ENCODE assay signal across 2 cellular contexts in genomic region chr2:183049420-183049819, GRCh38.
TF ChIP-seq lines count a peak whose summit lies in the region.

No MANE protein-coding gene starts in this region.

TF ChIP-seq in H1, 55 proteins besides CTCF, POLR2A, EP300 and RAD21:
- TF ChIP-seq TAF1 (IDR thresholded peaks at IDR 0.05; ENCODE audit: low read depth, low read length), result peak; percentile 44; the same call in 1 of the 2 replicates
- TF ChIP-seq CREB1 (IDR thresholded peaks at IDR 0.05), result no peak

TF ChIP-seq in SK-N-SH, 30 proteins besides CTCF, POLR2A, EP300 and RAD21:
- no peak for TF ChIP-seq SMC3 (IDR thresholded peaks at IDR 0.05; ENCODE audit: low read depth, low read length)
- TF ChIP-seq MEF2A (IDR thresholded peaks at IDR 0.05; ENCODE audit: borderline replicate concordance, low read depth), result no peak
- no peak for TF ChIP-seq ELF1 (IDR thresholded peaks at IDR 0.05)
- no peak for TF ChIP-seq FOXM1 (IDR thresholded peaks at IDR 0.05; ENCODE audit: low read depth)
- no peak for TF ChIP-seq GABPA (IDR thresholded peaks at IDR 0.05; ENCODE audit: low read depth)
- TF ChIP-seq RXRA (IDR thresholded peaks at IDR 0.05; ENCODE audit: borderline replicate concordance, low read depth), result no peak
